In genomic region chr2:218282173-218282991, GRCh38 we compare ENCODE assay signal across 1 cellular context.
TF ChIP-seq lines count a peak whose summit lies in the region.

No MANE protein-coding gene starts in this region.

TF ChIP-seq in Ishikawa, 13 proteins besides CTCF, POLR2A, EP300 and RAD21 (continued from another document):
- no peak for TF ChIP-seq USF1 (IDR thresholded peaks at IDR 0.05)
- TF ChIP-seq REST (IDR thresholded peaks at IDR 0.05; ENCODE audit: low read depth), result no peak
- TF ChIP-seq YY1 (IDR thresholded peaks at IDR 0.05; ENCODE audit: low read depth), result no peak
- TF ChIP-seq MAX (IDR thresholded peaks at IDR 0.05), result peak; percentile 54; the same call in 1 of the 2 replicates
TF ChIP-seq in Ishikawa: peak in this region for 1.
